ENCODE assay signal across 18 cellular contexts in genomic region chr11:2094354-2095197, GRCh38. TPM values are rescaled to one million over a fixed set of nuclear protein-coding genes. Genes with fewer than 3 reads are reported as not detected.
A peak's percentile ranks its signal among the peaks of the same experiment; 100 is the strongest.
DNase-seq lines count a peak whose midpoint lies in the region; ATAC-seq and TF ChIP-seq lines count a peak whose summit lies in the region.
"Had no signal": no experiment of that assay in that cellular context is flagged by ENCODE, and none has a peak within 500 bp of the region (broad histone marks: within the 10 kb centered on the region; RNA-seq: fewer than 3 reads in every experiment).

No MANE protein-coding gene starts in this region.

- no peak overlapping the region for H3K4me3 Mint-ChIP-seq in activated T-cell treated with anti-CD3 and anti-CD28 coated beads, Interleukin-2, amount 50 U/mL, for 24 hours
- H3K4me3 Mint-ChIP-seq: CD14-positive monocyte had no signal

- ATAC-seq in gastrocnemius medialis (no peak), GM21528 (IDR thresholded peaks at IDR 0.05; ENCODE audit: low FRiP score, unreplicated experiment) (no peak), GM18498 (IDR thresholded peaks at IDR 0.05; ENCODE audit: unreplicated experiment) (no peak), GM21381 (IDR thresholded peaks at IDR 0.05; ENCODE audit: unreplicated experiment) (no peak)
- ATAC-seq: HCT116 had no signal

- H3K36me3 ChIP-seq in H7 (replicated peaks; ENCODE audit: control insufficient read depth, insufficient read depth, low read length) (no peaks in the 10 kb centered on the region), gastrocnemius medialis (no peaks in the 10 kb centered on the region)

- TF ChIP-seq CTCF in gastrocnemius medialis (IDR thresholded peaks at IDR 0.05 in 4 of 5, conservative IDR thresholded peaks at IDR 0.05 in 1 of 5) = no peak

- H3K9me3 Mint-ChIP-seq in activated T-cell treated with anti-CD3 and anti-CD28 coated beads, Interleukin-2, amount 50 U/mL, for 24 hours = no peaks in the 10 kb centered on the region

- H3K4me3 ChIP-seq in H7 (ENCODE audit: insufficient read depth, low read depth, low read length) = no peak overlapping the region
- H3K4me3 ChIP-seq in gastrocnemius medialis = no peak overlapping the region

- H3K4me1 ChIP-seq in gastrocnemius medialis = peaks cover 30 to 32% of the 10 kb centered on the region in 2 donors

- peak; percentile 13 for DNase-seq in activated T-cell treated with anti-CD3 and anti-CD28 coated beads, Interleukin-2, amount 50 U/mL, for 1 hour
- no peak for DNase-seq in activated T-cell treated with anti-CD3 and anti-CD28 coated beads, Interleukin-2, amount 50 U/mL, for 24 hours
- DNase-seq in H7 = peak; percentile 48
- peak; percentile 46 for DNase-seq in islet precursor cell
- no peak for DNase-seq in gastrocnemius medialis
- DNase-seq: 8988T; COR-L47; DMS153; EL; NCI-H146; NCI-H2081 treated with DMSO at 0.1 percent for 48 hours; NCI-H69; NK-92 treated with Interleukin-12 subunit alpha and Interleukin-12 subunit beta, amount 100 ng/mL, for 24 hours had no signal

- intact Hi-C loops in gastrocnemius medialis (cut with DNase I; ENCODE audit: low total_unique reads) = loop anchor here (5.0 kb wide), 1 partner anchor 48 kb away; no protein-coding TSS in a partner anchor

- no peaks in the 10 kb centered on the region; the same call in 1 of the 2 replicates for H3K27me3 ChIP-seq in H7 (ENCODE audit: control insufficient read depth, insufficient read depth, low read length)
- H3K27me3 ChIP-seq in gastrocnemius medialis = no peaks in the 10 kb centered on the region

- H3K27ac ChIP-seq in gastrocnemius medialis = peak overlapping the region; percentile 60 to 90 (median 74)

- H3K27me3 Mint-ChIP-seq in activated T-cell treated with anti-CD3 and anti-CD28 coated beads, Interleukin-2, amount 50 U/mL, for 24 hours = peaks cover 20% of the 10 kb centered on the region

- no peaks in the 10 kb centered on the region for H3K36me3 Mint-ChIP-seq in activated T-cell treated with anti-CD3 and anti-CD28 coated beads, Interleukin-2, amount 50 U/mL, for 24 hours (ENCODE audit: low read depth)
- H3K36me3 Mint-ChIP-seq: CD14-positive monocyte had no signal

- H3K9me3 ChIP-seq in gastrocnemius medialis = no peaks in the 10 kb centered on the region

- H3K27ac Mint-ChIP-seq in activated T-cell treated with anti-CD3 and anti-CD28 coated beads, Interleukin-2, amount 50 U/mL, for 24 hours = no peak overlapping the region
- H3K27ac Mint-ChIP-seq: CD14-positive monocyte had no signal

- TF ChIP-seq POLR2A in gastrocnemius medialis (IDR thresholded peaks at IDR 0.05) = no peak

- peaks cover 9% of the 10 kb centered on the region for H3K4me1 Mint-ChIP-seq in activated T-cell treated with anti-CD3 and anti-CD28 coated beads, Interleukin-2, amount 50 U/mL, for 24 hours (ENCODE audit: low read depth)

- in situ Hi-C loops in gastrocnemius medialis (cut with MboI; ENCODE audit: low sequenced_read_pairs in 4 of 4) = no loop called here

RNA-seq across cellular contexts. Expression of gene IGF2, which starts 44.6 kb away (rescaled TPM):
- 0.78 and 1.2 TPM in 2 replicates for total RNA-seq in H7 (2014; rRNA removed; shearing (Covaris generic))
- 10 to 100 TPM; 21.6 to 42.4 (median 29.2) TPM for total RNA-seq in gastrocnemius medialis

Comparison
In these comparisons a context has a peak if more than half of its experiments do, and no peak if none do; other contexts are left out.
1. DNase-seq: peak in activated T-cell treated with anti-CD3 and anti-CD28 coated beads, Interleukin-2, amount 50 U/mL, for 1 hour (single experiment), H7 (single experiment) and islet precursor cell (single experiment); none in activated T-cell treated with anti-CD3 and anti-CD28 coated beads, Interleukin-2, amount 50 U/mL, for 24 hours (single experiment) and gastrocnemius medialis (0 of 2).
2. RNA of gene IGF2, which starts 44.6 kb away (total RNA-seq): 21.6 to 42.4 TPM in gastrocnemius medialis; 0.78 to 1.2 TPM in H7; every median in the first group is over 10 times any median in the second.